13 cellular contexts compared by ENCODE assay signal in genomic region chr15:38941399-38941953, GRCh38.
DNase-seq lines count a peak whose midpoint lies in the region; ATAC-seq and TF ChIP-seq lines count a peak whose summit lies in the region.
"Had no signal": no experiment of that assay in that cellular context is flagged by ENCODE, and none has a peak within 500 bp of the region (broad histone marks: within the 10 kb centered on the region; RNA-seq: fewer than 3 reads in every experiment).

No MANE protein-coding gene starts in this region.

- no peak for TF ChIP-seq RAD21 in Ishikawa (IDR thresholded peaks at IDR 0.05; ENCODE audit: low read depth)

- peak; percentile 31 for DNase-seq in AG10803 (ENCODE audit: low read depth)
- peak; percentile 51 for DNase-seq in WERI-Rb-1
- peak; percentile 66 for DNase-seq in kidney epithelial cell (ENCODE audit: low read depth)
- no peak for DNase-seq in mesenteric fat pad (ENCODE audit: low spot score)
- DNase-seq in HPDE6-E6E7 (ENCODE audit: extremely low spot score) = no peak
- DNase-seq in stimulated activated CD4-positive, alpha-beta T cell treated with anti-CD3 and anti-CD28 coated beads, Interleukin-4, amount 100 ng/mL, for 4 hours = no peak
- DNase-seq: activated CD8-positive, alpha-beta T cell treated with anti-CD3 and anti-CD28 coated beads for 36 hours; activated naive CD4-positive, alpha-beta T cell; AML-193; NCI-H1694 treated with DMSO at 0.1 percent for 48 hours; stimulated activated naive CD4-positive, alpha-beta T cell had no signal

- no peak overlapping the region for H3K27ac ChIP-seq in WERI-Rb-1

- H3K27me3 ChIP-seq in WERI-Rb-1 (ENCODE audit: insufficient read depth, low read depth, severe bottlenecking) = no peaks in the 10 kb centered on the region
- no peaks in the 10 kb centered on the region for H3K27me3 ChIP-seq in kidney epithelial cell (ENCODE audit: control insufficient read depth, insufficient read depth, low read length)

- no peaks in the 10 kb centered on the region for H3K9me3 ChIP-seq in WERI-Rb-1 (ENCODE audit: severe bottlenecking)

- no peak for ATAC-seq in GM18520 (IDR thresholded peaks at IDR 0.05; ENCODE audit: unreplicated experiment)
- ATAC-seq: activated CD8-positive, alpha-beta T cell treated with anti-CD3 and anti-CD28 coated beads for 36 hours had no signal

- H3K36me3 ChIP-seq in WERI-Rb-1 (no peaks in the 10 kb centered on the region), kidney epithelial cell (ENCODE audit: control insufficient read depth, insufficient read depth, low read length) (no peaks in the 10 kb centered on the region)

- no peak overlapping the region for H3K4me3 ChIP-seq in AG10803 (ENCODE audit: low read length)
- H3K4me3 ChIP-seq in WERI-Rb-1 (ENCODE audit: low read depth, low read length) = no peak overlapping the region
- no peak overlapping the region for H3K4me3 ChIP-seq in kidney epithelial cell (ENCODE audit: low read depth, low read length)

- TF ChIP-seq EP300 in Ishikawa (IDR thresholded peaks at IDR 0.05; ENCODE audit: borderline replicate concordance) = no peak

- TF ChIP-seq CTCF in AG10803 (conservative IDR thresholded peaks at IDR 0.05; ENCODE audit: low read length) = no peak
- no peak for TF ChIP-seq CTCF in WERI-Rb-1 (IDR thresholded peaks at IDR 0.05; ENCODE audit: low read depth, low read length)
- no peak for TF ChIP-seq CTCF in kidney epithelial cell (IDR thresholded peaks at IDR 0.05; ENCODE audit: insufficient read depth, low read length, poor library complexity, severe bottlenecking)

TF ChIP-seq in Ishikawa, 13 proteins besides CTCF, POLR2A, EP300 and RAD21:
- peak; percentile 54 for TF ChIP-seq TCF12 (IDR thresholded peaks at IDR 0.05; ENCODE audit: low read depth)
- TF ChIP-seq MAX (IDR thresholded peaks at IDR 0.05) = no peak
TF ChIP-seq in Ishikawa: peak in this region for 1.

Comparison
In these comparisons a context has a peak if more than half of its experiments do, and no peak if none do; other contexts are left out.
1. DNase-seq: peak in AG10803 (single experiment), WERI-Rb-1 (single experiment) and kidney epithelial cell (single experiment); none in mesenteric fat pad (single experiment), HPDE6-E6E7 (single experiment) and stimulated activated CD4-positive, alpha-beta T cell treated with anti-CD3 and anti-CD28 coated beads, Interleukin-4, amount 100 ng/mL, for 4 hours (0 of 2).